14 cellular contexts compared by ENCODE assay signal in genomic region chr15:46442196-46442595, GRCh38.
DNase-seq lines count a peak whose midpoint lies in the region; ATAC-seq and TF ChIP-seq lines count a peak whose summit lies in the region.
"Had no signal": no experiment of that assay in that cellular context is flagged by ENCODE, and none has a peak within 500 bp of the region (broad histone marks: within the 10 kb centered on the region; RNA-seq: fewer than 3 reads in every experiment).

No MANE protein-coding gene starts in this region.

- H3K27ac ChIP-seq in A673 (ENCODE audit: low read depth, low read length, poor library complexity, severe bottlenecking) = no peak overlapping the region
- H3K27ac ChIP-seq in GM23248 = no peak overlapping the region
- H3K27ac ChIP-seq: tibial nerve, WERI-Rb-1 had no signal

- H2AFZ ChIP-seq in GM23248 = no peak overlapping the region

- WGBS in GM23248 (ENCODE audit: low coverage in 1 of 2, low lambda C conversion rate in 2 of 2, missing lambda C conversion rate in 2 of 2), 2 experiments = 29% methylated on average over 5 of the region's 5 CpGs

- no peak for ATAC-seq in SK-N-SH treated with all-trans-retinoic acid at 6 μM for 48 hours
- no peak for ATAC-seq in mucosa of descending colon
- ATAC-seq in GM18519 (IDR thresholded peaks at IDR 0.05; ENCODE audit: low FRiP score, unreplicated experiment) = no peak
- no peak for ATAC-seq in HG03571 (IDR thresholded peaks at IDR 0.05; ENCODE audit: unreplicated experiment)
- ATAC-seq: Panc1, T-cell had no signal

- no TSS peak for BruUV-seq in A673 (replicated peaks; lab: Mats Ljungman, UMichigan)

- H4K20me1 ChIP-seq in GM23248 (ENCODE audit: insufficient read depth) = no peaks in the 10 kb centered on the region

- H3F3A ChIP-seq in GM23248 (ENCODE audit: insufficient read depth) = no peaks in the 10 kb centered on the region

- intact Hi-C loops in A673 (cut with micrococcal nuclease; ENCODE audit: unreplicated experiment) = no loop called here
- intact Hi-C loops in mucosa of descending colon (cut with DNase I, micrococcal nuclease) = no loop called here

- H3K27me3 ChIP-seq in A673 (replicated peaks; ENCODE audit: insufficient read depth, low read depth, low read length, poor library complexity) (no peaks in the 10 kb centered on the region), GM23248 (replicated peaks; ENCODE audit: insufficient read depth) (no peaks in the 10 kb centered on the region)
- H3K27me3 ChIP-seq: tibial nerve had no signal

- no peaks in the 10 kb centered on the region for H3K9me3 ChIP-seq in A673 (ENCODE audit: low read depth, low read length, poor library complexity, severe bottlenecking)
- H3K9me3 ChIP-seq in GM23248 (ENCODE audit: low read depth) = no peaks in the 10 kb centered on the region
- H3K9me3 ChIP-seq in mucosa of descending colon = no peaks in the 10 kb centered on the region

- H3K4me1 ChIP-seq in A673 (ENCODE audit: insufficient read depth, low read length, poor library complexity, severe bottlenecking) = peaks cover 15% of the 10 kb centered on the region
- peaks cover 2% of the 10 kb centered on the region; the same call in 1 of the 2 replicates for H3K4me1 ChIP-seq in GM23248 (ENCODE audit: insufficient read depth)
- H3K4me1 ChIP-seq in mucosa of descending colon (ENCODE audit: low read depth) = no peaks in the 10 kb centered on the region
- H3K4me1 ChIP-seq: tibial nerve had no signal

- peak; percentile 52 for DNase-seq in A673 (ENCODE audit: low spot score)
- peak; percentile 31 for DNase-seq in GM23248
- DNase-seq in islet precursor cell = peak; percentile 88
- no peak for DNase-seq in mucosa of descending colon
- no peak for DNase-seq in HPDE6-E6E7 (ENCODE audit: extremely low spot score)
- DNase-seq: glutamatergic neuron, Kasumi-1, T-cell, WERI-Rb-1 had no signal

- in situ Hi-C loops in GM23248 (cut with MboI) = no loop called here

- H3K36me3 ChIP-seq in A673 (ENCODE audit: insufficient read depth, low read length, poor library complexity, severe bottlenecking) (no peaks in the 10 kb centered on the region), GM23248 (ENCODE audit: low read depth) (no peaks in the 10 kb centered on the region), mucosa of descending colon (ENCODE audit: low read depth) (no peaks in the 10 kb centered on the region)
- H3K36me3 ChIP-seq: tibial nerve, WERI-Rb-1 had no signal

- CTCF ChIA-PET in A673 (lab: Charles Lee) = no interaction called here

- no peaks in the 10 kb centered on the region for H3K79me2 ChIP-seq in GM23248 (ENCODE audit: insufficient read depth)

- TF ChIP-seq CTCF in A673 (conservative IDR thresholded peaks at IDR 0.05; ENCODE audit: low read depth, low read length) (no peak), mucosa of descending colon (IDR thresholded peaks at IDR 0.05) (no peak)

- POLR2A ChIA-PET in A673 (lab: Charles Lee; ENCODE audit: low non-redundant PET) = no interaction called here

- H3K9me2 ChIP-seq in GM23248 (ENCODE audit: insufficient read depth) = no peaks in the 10 kb centered on the region

- H3K4me3 ChIP-seq in A673 (ENCODE audit: low read depth, low read length, poor library complexity, severe bottlenecking) (no peak overlapping the region), GM23248 (no peak overlapping the region), mucosa of descending colon (no peak overlapping the region)
- H3K4me3 ChIP-seq: tibial nerve had no signal

- no peak overlapping the region for H3K4me2 ChIP-seq in GM23248 (ENCODE audit: unreplicated experiment)

- no peak overlapping the region for H3K9ac ChIP-seq in GM23248

TF ChIP-seq in SK-N-SH treated with all-trans-retinoic acid at 6 μM for 48 hours, 23 proteins besides CTCF, POLR2A, EP300 and RAD21:
- no peak for TF ChIP-seq BACH2 (CRISPR knock-in tag; IDR thresholded peaks at IDR 0.05; ENCODE audit: borderline replicate concordance)
- TF ChIP-seq ZFP3 (CRISPR knock-in tag; IDR thresholded peaks at IDR 0.05) = peak; percentile 87
- peak; percentile 79 for TF ChIP-seq ISL1 (CRISPR knock-in tag; IDR thresholded peaks at IDR 0.05)

Comparison
In these comparisons a context has a peak if more than half of its experiments do, and no peak if none do; other contexts are left out.
1. DNase-seq: peak in A673 (single experiment), GM23248 (single experiment) and islet precursor cell (single experiment); none in mucosa of descending colon (0 of 3) and HPDE6-E6E7 (single experiment).